Comparison of ENCODE assay signal across 20 cellular contexts in genomic region chr18:32724071-32724696, GRCh38. TPM values are rescaled to one million over a fixed set of nuclear protein-coding genes. Genes with fewer than 3 reads are reported as not detected.
"Had no signal": no experiment of that assay in that cellular context is flagged by ENCODE, and none has a peak within 500 bp of the region (broad histone marks: within the 10 kb centered on the region; RNA-seq: fewer than 3 reads in every experiment).

No MANE protein-coding gene starts in this region.

- H3K9me3 ChIP-seq: esophagus muscularis mucosa, pancreas, upper lobe of left lung had no signal

- H3K27me3 Mint-ChIP-seq: naive B cell had no signal

- H3K4me1 Mint-ChIP-seq: activated CD4-positive, alpha-beta T cell treated with anti-CD3 and anti-CD28 coated beads, Interleukin-2, amount 10 ng/mL, durations not matched to agents 24 days and 14 days; activated naive CD8-positive, alpha-beta T cell treated with anti-CD3 and anti-CD28 coated beads, Interleukin-2, amount 10 ng/mL, durations not matched to agents 7 days and 5 days; stimulated activated naive CD8-positive, alpha-beta T cell treated with anti-CD3 and anti-CD28 coated beads, Interleukin-15, amount 100 ng/mL, for 72 hours had no signal

- H3K27ac ChIP-seq: brain microvascular endothelial cell, coronary artery, esophagus muscularis mucosa, pancreas, upper lobe of left lung had no signal

- H3K4me3 Mint-ChIP-seq: activated CD4-positive, alpha-beta T cell treated with anti-CD3 and anti-CD28 coated beads, Interleukin-2, amount 10 ng/mL, durations not matched to agents 24 days and 14 days; activated CD8-positive, alpha-beta T cell treated with anti-CD3 and anti-CD28 coated beads, Interleukin-2, amount 10 ng/mL, durations not matched to agents 7 days and 5 days; activated naive CD8-positive, alpha-beta T cell treated with anti-CD3 and anti-CD28 coated beads, Interleukin-2, amount 10 ng/mL, durations not matched to agents 7 days and 5 days; activated T-cell treated with anti-CD3 and anti-CD28 coated beads, Interleukin-2, amount 50 U/mL, for 72 hours; central memory CD8-positive, alpha-beta T cell; stimulated activated naive CD8-positive, alpha-beta T cell treated with anti-CD3 and anti-CD28 coated beads, Interleukin-15, amount 100 ng/mL, for 72 hours had no signal

- H3K36me3 Mint-ChIP-seq: activated naive CD8-positive, alpha-beta T cell treated with anti-CD3 and anti-CD28 coated beads, Interleukin-2, amount 10 ng/mL, durations not matched to agents 7 days and 5 days had no signal

- H3K27me3 ChIP-seq: brain microvascular endothelial cell, esophagus muscularis mucosa, pancreas, upper lobe of left lung had no signal

- H3K4me1 ChIP-seq: esophagus muscularis mucosa, pancreas, upper lobe of left lung had no signal

- DNase-seq: activated CD4-positive, alpha-beta T cell treated with anti-CD3 and anti-CD28 coated beads, Interleukin-2, amount 10 ng/mL, durations not matched to agents 24 days and 14 days; activated CD4-positive, CD25-positive, alpha-beta regulatory T cell; activated CD8-positive, alpha-beta memory T cell treated with anti-CD3 and anti-CD28 coated beads, Interleukin-2, amount 50 U/mL, for 4 hours; activated CD8-positive, alpha-beta T cell treated with anti-CD3 and anti-CD28 coated beads, Interleukin-2, amount 10 ng/mL, durations not matched to agents 7 days and 5 days; activated naive CD8-positive, alpha-beta T cell treated with anti-CD3 and anti-CD28 coated beads, Interleukin-2, amount 10 ng/mL, durations not matched to agents 7 days and 5 days; activated T-cell treated with anti-CD3 and anti-CD28 coated beads, Interleukin-2, amount 50 U/mL, for 72 hours; anterior cingulate cortex; brain microvascular endothelial cell; effector CD4-positive, alpha-beta T cell; islet precursor cell; mammary epithelial cell; naive B cell; pancreas; stimulated activated CD4-positive, alpha-beta T cell treated with anti-CD3 and anti-CD28 coated beads, Interleukin-1b, Interleukin-23, amount 100 ng/mL, for 48 hours; stimulated activated naive CD8-positive, alpha-beta T cell treated with anti-CD3 and anti-CD28 coated beads, Interleukin-15, amount 100 ng/mL, for 72 hours; upper lobe of left lung had no signal

- H3K27ac Mint-ChIP-seq: activated CD4-positive, alpha-beta T cell treated with anti-CD3 and anti-CD28 coated beads, Interleukin-2, amount 10 ng/mL, durations not matched to agents 24 days and 14 days; activated CD8-positive, alpha-beta T cell treated with anti-CD3 and anti-CD28 coated beads, Interleukin-2, amount 10 ng/mL, durations not matched to agents 7 days and 5 days; activated naive CD8-positive, alpha-beta T cell treated with anti-CD3 and anti-CD28 coated beads, Interleukin-2, amount 10 ng/mL, durations not matched to agents 7 days and 5 days; activated T-cell treated with anti-CD3 and anti-CD28 coated beads, Interleukin-2, amount 50 U/mL, for 72 hours; stimulated activated naive CD8-positive, alpha-beta T cell treated with anti-CD3 and anti-CD28 coated beads, Interleukin-15, amount 100 ng/mL, for 72 hours had no signal

- H3K9me3 Mint-ChIP-seq: activated CD4-positive, alpha-beta T cell treated with anti-CD3 and anti-CD28 coated beads, Interleukin-2, amount 10 ng/mL, durations not matched to agents 24 days and 14 days; activated naive CD8-positive, alpha-beta T cell treated with anti-CD3 and anti-CD28 coated beads, Interleukin-2, amount 10 ng/mL, durations not matched to agents 7 days and 5 days; activated T-cell treated with anti-CD3 and anti-CD28 coated beads, Interleukin-2, amount 50 U/mL, for 72 hours; central memory CD8-positive, alpha-beta T cell had no signal

RNA-seq across cellular contexts. Expression of gene KLHL14, which starts 48.6 kb away (rescaled TPM):
- total RNA-seq: activated CD4-positive, alpha-beta T cell treated with anti-CD3 and anti-CD28 coated beads, Interleukin-2, amount 10 ng/mL, durations not matched to agents 24 days and 14 days; activated CD8-positive, alpha-beta T cell treated with anti-CD3 and anti-CD28 coated beads, Interleukin-2, amount 10 ng/mL, durations not matched to agents 7 days and 5 days; activated naive CD8-positive, alpha-beta T cell treated with anti-CD3 and anti-CD28 coated beads, Interleukin-2, amount 10 ng/mL, durations not matched to agents 7 days and 5 days; left lobe of liver; mammary epithelial cell had no signal
